Comparison of ENCODE assay signal across 19 cellular contexts in the genomic region with DNA sequence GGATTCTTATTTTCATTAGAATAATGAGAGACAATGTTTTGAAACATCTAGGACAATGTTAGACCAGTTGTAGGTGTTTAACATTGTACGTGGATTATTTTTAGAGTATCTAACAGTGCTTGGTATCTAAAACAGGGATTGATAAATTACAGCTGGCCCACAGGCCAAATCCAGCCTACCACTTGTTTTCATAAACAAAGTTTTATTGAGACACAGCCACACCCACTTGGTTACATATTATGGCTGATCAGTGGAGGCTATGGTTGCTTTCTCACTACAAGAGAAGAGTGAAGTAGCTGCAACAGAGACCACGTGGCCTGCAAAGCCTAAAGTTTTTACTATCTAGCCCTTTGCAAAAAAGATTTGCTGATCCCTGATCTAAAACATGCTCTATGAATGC.
A peak's percentile ranks its signal among the peaks of the same experiment; 100 is the strongest.
DNase-seq lines count a peak whose midpoint lies in the region; TF ChIP-seq lines count a peak whose summit lies in the region.
"Had no signal": no experiment of that assay in that cellular context is flagged by ENCODE, and none has a peak within 500 bp of the region (broad histone marks: within the 10 kb centered on the region; RNA-seq: fewer than 3 reads in every experiment).

No MANE protein-coding gene starts in this region.

- peaks cover 8% of the 10 kb centered on the region for H3K27me3 Mint-ChIP-seq in activated CD4-positive, alpha-beta T cell treated with anti-CD3 and anti-CD28 coated beads, Interleukin-2, amount 10 ng/mL, durations not matched to agents 24 days and 14 days
- H3K27me3 Mint-ChIP-seq in chondrocyte (ENCODE audit: low read depth) (no peaks in the 10 kb centered on the region), progenitor cell of endocrine pancreas (no peaks in the 10 kb centered on the region)

- H3K27me3 ChIP-seq in subcutaneous abdominal adipose tissue (ENCODE audit: control insufficient read depth in 5 of 5, insufficient read depth in 4 of 5, low read length in 5 of 5) = no peaks in the 10 kb centered on the region

- peak overlapping the region; percentile 16 for H3K27ac ChIP-seq in mesodermal cell (ENCODE audit: low read depth, low read length, severe bottlenecking)
- H3K27ac ChIP-seq in subcutaneous abdominal adipose tissue (ENCODE audit: low read depth, low read length) = peak overlapping the region; percentile 59
- H3K27ac ChIP-seq: 22Rv1 had no signal

- H3K9me3 ChIP-seq in mesodermal cell (ENCODE audit: control insufficient read depth, low read length) = no peaks in the 10 kb centered on the region
- no peaks in the 10 kb centered on the region for H3K9me3 ChIP-seq in subcutaneous abdominal adipose tissue (ENCODE audit: control insufficient read depth in 5 of 5, low read length in 5 of 5)

- no peak overlapping the region for H3K9ac ChIP-seq in subcutaneous abdominal adipose tissue (ENCODE audit: low read length in 5 of 5)

- H3K4me1 ChIP-seq in mesodermal cell (ENCODE audit: control insufficient read depth, insufficient read depth, low read length, poor library complexity, severe bottlenecking) (peaks cover 14% of the 10 kb centered on the region), subcutaneous abdominal adipose tissue (ENCODE audit: control insufficient read depth in 5 of 5, insufficient read depth in 5 of 5, low read length in 5 of 5) (peaks cover 6 to 33% (median 15%) of the 10 kb centered on the region in 5 donors)

- H3K36me3 ChIP-seq in mesodermal cell (ENCODE audit: control insufficient read depth, insufficient read depth, low read length) = no peaks in the 10 kb centered on the region
- no peaks in the 10 kb centered on the region for H3K36me3 ChIP-seq in subcutaneous abdominal adipose tissue (ENCODE audit: control insufficient read depth in 5 of 5, insufficient read depth in 5 of 5, low read length in 5 of 5)

- no peak for TF ChIP-seq CTCF in chondrocyte (IDR thresholded peaks at IDR 0.05)
- no peak for TF ChIP-seq CTCF in progenitor cell of endocrine pancreas (IDR thresholded peaks at IDR 0.05; ENCODE audit: unreplicated experiment)

- H3K4me3 Mint-ChIP-seq in activated CD4-positive, alpha-beta T cell treated with anti-CD3 and anti-CD28 coated beads, Interleukin-2, amount 10 ng/mL, durations not matched to agents 24 days and 14 days = no peak overlapping the region
- H3K4me3 Mint-ChIP-seq in chondrocyte (ENCODE audit: unreplicated experiment) (no peak overlapping the region), progenitor cell of endocrine pancreas (ENCODE audit: low read depth) (no peak overlapping the region)
- H3K4me3 Mint-ChIP-seq: HFFc6 had no signal

- H3K9me3 Mint-ChIP-seq in activated CD4-positive, alpha-beta T cell treated with anti-CD3 and anti-CD28 coated beads, Interleukin-2, amount 10 ng/mL, durations not matched to agents 24 days and 14 days = peaks cover 3% of the 10 kb centered on the region
- H3K9me3 Mint-ChIP-seq in chondrocyte (ENCODE audit: low read depth) (no peaks in the 10 kb centered on the region), progenitor cell of endocrine pancreas (ENCODE audit: low read depth) (no peaks in the 10 kb centered on the region)

- no peak overlapping the region for H3K27ac Mint-ChIP-seq in activated CD4-positive, alpha-beta T cell treated with anti-CD3 and anti-CD28 coated beads, Interleukin-2, amount 10 ng/mL, durations not matched to agents 24 days and 14 days
- peak overlapping the region; percentile 65 for H3K27ac Mint-ChIP-seq in chondrocyte (ENCODE audit: unreplicated experiment)
- H3K27ac Mint-ChIP-seq in progenitor cell of endocrine pancreas = no peak overlapping the region

- intact Hi-C loops in activated CD4-positive, alpha-beta T cell treated with anti-CD3 and anti-CD28 coated beads, Interleukin-2, amount 10 ng/mL, durations not matched to agents 24 days and 14 days (cut with micrococcal nuclease) = loop anchor here (10.0 kb wide), 1 partner anchor 1119 kb away; a partner anchor contains a TSS

- DNase-seq in activated CD4-positive, alpha-beta T cell treated with anti-CD3 and anti-CD28 coated beads, Interleukin-2, amount 10 ng/mL, durations not matched to agents 24 days and 14 days = peak; percentile 40
- DNase-seq in activated CD4-positive, alpha-beta T cell treated with anti-CD3 and anti-CD28 coated beads for 1 hour = no peak
- no peak for DNase-seq in chondrocyte (ENCODE audit: low spot score)
- DNase-seq in stimulated activated naive CD4-positive, alpha-beta T cell treated with Interleukin-2 at 50 U/mL for 16 hours (lab: John Stamatoyannopoulos, UW) = no peak
- DNase-seq in OCI-M2 (lab: John Stamatoyannopoulos, UW; ENCODE audit: unreplicated experiment) = no peak
- no peak for DNase-seq in progenitor cell of endocrine pancreas (ENCODE audit: low spot score, unreplicated experiment)
- DNase-seq: AML-193; DMS79 treated with DMSO at 0.1 percent for 48 hours; H7; HFFc6; NCI-H1105; NCI-H2081; NCI-H510A; NCI-H748 treated with DMSO at 0.1 percent for 48 hours; NK-92 treated with Interleukin-12 subunit alpha and Interleukin-12 subunit beta, amount 100 ng/mL, for 24 hours had no signal

- peaks cover 47% of the 10 kb centered on the region for H3K4me1 Mint-ChIP-seq in activated CD4-positive, alpha-beta T cell treated with anti-CD3 and anti-CD28 coated beads, Interleukin-2, amount 10 ng/mL, durations not matched to agents 24 days and 14 days
- H3K4me1 Mint-ChIP-seq in chondrocyte (ENCODE audit: low read depth) (peaks cover 51% of the 10 kb centered on the region), progenitor cell of endocrine pancreas (ENCODE audit: low read depth) (peaks cover 3% of the 10 kb centered on the region)

- peaks cover 2% of the 10 kb centered on the region for H3K36me3 Mint-ChIP-seq in activated CD4-positive, alpha-beta T cell treated with anti-CD3 and anti-CD28 coated beads, Interleukin-2, amount 10 ng/mL, durations not matched to agents 24 days and 14 days (ENCODE audit: low read depth)
- H3K36me3 Mint-ChIP-seq in chondrocyte (ENCODE audit: low read depth) (no peaks in the 10 kb centered on the region), progenitor cell of endocrine pancreas (ENCODE audit: insufficient read depth) (no peaks in the 10 kb centered on the region)

- 90 to 100% methylated on average over 2 of the region's 2 CpGs for WGBS in mesodermal cell (ENCODE audit: insufficient coverage in 2 of 2), 2 experiments

- H3K4me3 ChIP-seq in mesodermal cell (ENCODE audit: extremely low read depth, insufficient read depth, low read length, poor library complexity, severe bottlenecking) = no peak overlapping the region
- no peak overlapping the region for H3K4me3 ChIP-seq in subcutaneous abdominal adipose tissue (ENCODE audit: low read depth in 1 of 5, low read length in 5 of 5)
- H3K4me3 ChIP-seq: K562 had no signal
